Comparison of ENCODE assay signal across 14 cellular contexts in genomic region chr14:98685725-98686124, GRCh38.
DNase-seq lines count a peak whose midpoint lies in the region; ATAC-seq lines count a peak whose summit lies in the region.
"Had no signal": no experiment of that assay in that cellular context is flagged by ENCODE, and none has a peak within 500 bp of the region (broad histone marks: within the 10 kb centered on the region; RNA-seq: fewer than 3 reads in every experiment).

No MANE protein-coding gene starts in this region.

- H3K27ac Mint-ChIP-seq in activated CD4-positive, alpha-beta T cell treated with anti-CD3 and anti-CD28 coated beads, Interleukin-2, amount 10 ng/mL, durations not matched to agents 24 days and 14 days = no peak overlapping the region
- H3K27ac Mint-ChIP-seq: HFFc6 had no signal

- DNase-seq in activated CD4-positive, alpha-beta T cell treated with anti-CD3 and anti-CD28 coated beads, Interleukin-2, amount 10 ng/mL, durations not matched to agents 24 days and 14 days = peak; percentile 38
- DNase-seq in activated CD4-positive, alpha-beta T cell treated with anti-CD3 and anti-CD28 coated beads for 4 hours = no peak
- peak in 25 of 42 donors; percentile 7 to 60 (median 28) for DNase-seq in head of caudate nucleus
- peak; percentile 19 for DNase-seq in putamen (ENCODE audit: low spot score)
- DNase-seq in activated effector memory CD4-positive, alpha-beta T cell treated with Interleukin-2 at 50 U/mL for 16 hours = no peak
- DNase-seq: CD8-positive, alpha-beta memory T cell; DMS79 treated with DMSO at 0.1 percent for 48 hours; EL; GDM1; HCEC 1CT; HFFc6 had no signal

- ATAC-seq in GM18517 (IDR thresholded peaks at IDR 0.05; ENCODE audit: unreplicated experiment) (no peak), HG03196 (IDR thresholded peaks at IDR 0.05; ENCODE audit: unreplicated experiment) (no peak)
- ATAC-seq: HepG2 had no signal

- H3K4me3 Mint-ChIP-seq in activated CD4-positive, alpha-beta T cell treated with anti-CD3 and anti-CD28 coated beads, Interleukin-2, amount 10 ng/mL, durations not matched to agents 24 days and 14 days = no peak overlapping the region
- H3K4me3 Mint-ChIP-seq: CD8-positive, alpha-beta memory T cell; HFFc6 had no signal

- intact Hi-C loops in activated CD4-positive, alpha-beta T cell treated with anti-CD3 and anti-CD28 coated beads, Interleukin-2, amount 10 ng/mL, durations not matched to agents 24 days and 14 days (cut with micrococcal nuclease) = no loop called here
- intact Hi-C loops in head of caudate nucleus (cut with DNase I) = no loop called here

- H3K4me1 Mint-ChIP-seq in activated CD4-positive, alpha-beta T cell treated with anti-CD3 and anti-CD28 coated beads, Interleukin-2, amount 10 ng/mL, durations not matched to agents 24 days and 14 days = no peaks in the 10 kb centered on the region
- H3K4me1 Mint-ChIP-seq: CD8-positive, alpha-beta memory T cell had no signal

- no peaks in the 10 kb centered on the region for H3K9me3 Mint-ChIP-seq in activated CD4-positive, alpha-beta T cell treated with anti-CD3 and anti-CD28 coated beads, Interleukin-2, amount 10 ng/mL, durations not matched to agents 24 days and 14 days
- H3K9me3 Mint-ChIP-seq: CD8-positive, alpha-beta memory T cell had no signal

- no peaks in the 10 kb centered on the region for H3K36me3 Mint-ChIP-seq in activated CD4-positive, alpha-beta T cell treated with anti-CD3 and anti-CD28 coated beads, Interleukin-2, amount 10 ng/mL, durations not matched to agents 24 days and 14 days (ENCODE audit: low read depth)
- H3K36me3 Mint-ChIP-seq: CD8-positive, alpha-beta memory T cell had no signal

- H3K27me3 Mint-ChIP-seq in activated CD4-positive, alpha-beta T cell treated with anti-CD3 and anti-CD28 coated beads, Interleukin-2, amount 10 ng/mL, durations not matched to agents 24 days and 14 days = no peaks in the 10 kb centered on the region

Comparison
In these comparisons a context has a peak if more than half of its experiments do, and no peak if none do; other contexts are left out.
1. DNase-seq: peak in activated CD4-positive, alpha-beta T cell treated with anti-CD3 and anti-CD28 coated beads, Interleukin-2, amount 10 ng/mL, durations not matched to agents 24 days and 14 days (single experiment), head of caudate nucleus (25 of 42) and putamen (single experiment); none in activated CD4-positive, alpha-beta T cell treated with anti-CD3 and anti-CD28 coated beads for 4 hours (0 of 2) and activated effector memory CD4-positive, alpha-beta T cell treated with Interleukin-2 at 50 U/mL for 16 hours (single experiment).